21 cellular contexts compared by ENCODE assay signal in genomic region chr2:236705295-236706114, GRCh38.
DNase-seq lines count a peak whose midpoint lies in the region; ATAC-seq, FAIRE-seq and TF ChIP-seq lines count a peak whose summit lies in the region.
"Had no signal": no experiment of that assay in that cellular context is flagged by ENCODE, and none has a peak within 500 bp of the region (broad histone marks: within the 10 kb centered on the region; RNA-seq: fewer than 3 reads in every experiment).

No MANE protein-coding gene starts in this region.

- H4K8ac ChIP-seq in H1 (ENCODE audit: extremely low read depth, insufficient read depth, low read length): no peak overlapping the region; the same call in 1 of the 2 replicates

- intact Hi-C loops in lower lobe of right lung (cut with DNase I): no loop called here

- no peaks in the 10 kb centered on the region for H3K79me1 ChIP-seq in H1 (ENCODE audit: low read depth, low read length)

- 87% methylated on average over 13 of the region's 13 CpGs; no CpG with 5 or more reads in 1 of the 2 experiments for WGBS in H1 (ENCODE audit: extremely low coverage in 1 of 2, insufficient coverage in 1 of 2, insufficient read length in 1 of 2, insufficient replicate concordance in 2 of 2, low coverage in 1 of 2, low lambda C conversion rate in 2 of 2, missing lambda C conversion rate in 1 of 2), 2 experiments
- WGBS in upper lobe of left lung, 2 donors: 83 to 87% methylated on average over 12 to 13 of the region's 13 CpGs

- peak; percentile 54 to 65 for ATAC-seq in lower lobe of right lung
- peak; percentile 38 to 79 for ATAC-seq in upper lobe of left lung (ENCODE audit: low FRiP score in 2 of 2)
- ATAC-seq in HG03520 (IDR thresholded peaks at IDR 0.05; ENCODE audit: unreplicated experiment): no peak
- ATAC-seq: A549, body of pancreas, SK-N-SH treated with all-trans-retinoic acid at 6 μM for 48 hours, WTC11 had no signal

- CTCF ChIA-PET in H1 (lab: Charles Lee; ENCODE audit: partially characterized antibody): interaction anchor here (0.9 to 1.4 kb wide), 4 partner anchors 8 to 20 kb away, joined by 3 read pairs; no protein-coding TSS in a partner anchor

- POLR2A ChIA-PET in H1 (lab: Charles Lee; ENCODE audit: partially characterized antibody): no interaction called here

- no peak overlapping the region for H3K4me2 ChIP-seq in H1 (ENCODE audit: insufficient read depth in 1 of 2, low read depth in 2 of 2, low read length in 2 of 2)
- H3K4me2 ChIP-seq: A549 had no signal

- peak overlapping the region; percentile 39; the same call in 1 of the 2 replicates for H2AFZ ChIP-seq in H1 (ENCODE audit: low read length)

- no peak overlapping the region for H3K14ac ChIP-seq in H1 (ENCODE audit: insufficient read length)

- no peaks in the 10 kb centered on the region for H3K27me3 ChIP-seq in H1 (replicated peaks in 1 of 4; ENCODE audit: control insufficient read depth in 3 of 4, extremely low read depth in 1 of 4, insufficient read depth in 3 of 4, low read length in 3 of 4)
- no peaks in the 10 kb centered on the region for H3K27me3 ChIP-seq in lower lobe of right lung (ENCODE audit: low read depth)
- no peaks in the 10 kb centered on the region for H3K27me3 ChIP-seq in upper lobe of left lung
- H3K27me3 ChIP-seq: body of pancreas, right lobe of liver, suprapubic skin had no signal

- no peaks in the 10 kb centered on the region; a peak in 1 of 8 replicates for H3K36me3 ChIP-seq in H1 (ENCODE audit: control insufficient read depth in 2 of 4, insufficient read depth in 4 of 4, low read length in 3 of 4)
- H3K36me3 ChIP-seq in lower lobe of right lung: no peaks in the 10 kb centered on the region
- H3K36me3 ChIP-seq in upper lobe of left lung: no peaks in the 10 kb centered on the region
- H3K36me3 ChIP-seq: right lobe of liver, suprapubic skin had no signal

- no peak overlapping the region for H2BK5ac ChIP-seq in H1 (ENCODE audit: low read depth, low read length)

- DNase-seq in activated effector memory CD4-positive, alpha-beta T cell treated with anti-CD3 and anti-CD28 coated beads, Interleukin-2, amount 50 U/mL, for 16 hours: peak; percentile 53
- no peak for DNase-seq in activated effector memory CD4-positive, alpha-beta T cell treated with Interleukin-2 at 50 U/mL for 16 hours
- no peak for DNase-seq in H1 (ENCODE audit: low read depth in 1 of 2, low spot score in 2 of 2)
- no peak for DNase-seq in lower lobe of right lung
- peak in 1 of 2 donors; percentile 37 for DNase-seq in upper lobe of left lung
- DNase-seq in NCI-H82 treated with DMSO at 0.1 percent for 48 hours (lab: John Stamatoyannopoulos, UW; ENCODE audit: unreplicated experiment): no peak
- no peak for DNase-seq in Kasumi-1 (lab: John Stamatoyannopoulos, UW)
- DNase-seq: activated T-cell treated with anti-CD3 and anti-CD28 coated beads, Interleukin-2, amount 50 U/mL, for 48 hours; CD4-positive, CD25-positive, alpha-beta regulatory T cell; DMS 273 treated with DMSO at 0.1 percent for 48 hours; GDM1; NCI-H187; NCI-H2227 treated with DMSO at 0.1 percent for 48 hours; NCI-H748 treated with DMSO at 0.1 percent for 48 hours had no signal

- H3K4ac ChIP-seq in H1 (replicated peaks; ENCODE audit: insufficient read length, low read depth, low read length): no peak overlapping the region

- no peak overlapping the region for H4K5ac ChIP-seq in H1 (ENCODE audit: insufficient read length, low read depth, low read length)

- no peak overlapping the region for H2AK5ac ChIP-seq in H1 (ENCODE audit: low read depth, low read length)

- no peak overlapping the region for H3K4me3 ChIP-seq in H1 (ENCODE audit: extremely low read depth in 1 of 4, insufficient read depth in 2 of 4, low read depth in 3 of 4, low read length in 4 of 4)
- H3K4me3 ChIP-seq in lower lobe of right lung: no peak overlapping the region
- no peak overlapping the region for H3K4me3 ChIP-seq in upper lobe of left lung
- H3K4me3 ChIP-seq: A549, body of pancreas, right lobe of liver, suprapubic skin had no signal

- H3K9me3 ChIP-seq in H1 (ENCODE audit: insufficient read depth in 2 of 2, low read depth in 1 of 2, low read length in 1 of 2): no peaks in the 10 kb centered on the region
- H3K9me3 ChIP-seq in lower lobe of right lung: no peaks in the 10 kb centered on the region
- no peaks in the 10 kb centered on the region for H3K9me3 ChIP-seq in upper lobe of left lung
- H3K9me3 ChIP-seq: A549, body of pancreas, right lobe of liver, suprapubic skin had no signal

- no peak for FAIRE-seq in H1 (lab: Jason Lieb, UNC)
- FAIRE-seq: A549 had no signal

- TF ChIP-seq CTCF in H1 (IDR thresholded peaks at IDR 0.05; ENCODE audit: control extremely low read depth in 1 of 3, insufficient read depth in 1 of 3, low read depth in 1 of 3, low read length in 3 of 3) (no peak), lower lobe of right lung (IDR thresholded peaks at IDR 0.05) (no peak), upper lobe of left lung (IDR thresholded peaks at IDR 0.05) (no peak)

- H3K23ac ChIP-seq in H1 (ENCODE audit: insufficient read length): no peak overlapping the region

- TF ChIP-seq POLR2A in H1 (IDR thresholded peaks at IDR 0.05; ENCODE audit: control extremely low read depth in 1 of 2, low read depth in 2 of 2, low read length in 2 of 2): no peak
- TF ChIP-seq POLR2A in upper lobe of left lung (IDR thresholded peaks at IDR 0.05): no peak

- no peak overlapping the region for H2BK15ac ChIP-seq in H1 (ENCODE audit: low read length)

- no peak overlapping the region for H3K56ac ChIP-seq in H1 (replicated peaks; ENCODE audit: insufficient read length, low read depth, low read length)

- peaks cover 2% of the 10 kb centered on the region; the same call in 1 of the 2 replicates for H3K23me2 ChIP-seq in H1 (ENCODE audit: low read depth, low read length)

- no peak overlapping the region for H2BK20ac ChIP-seq in H1 (ENCODE audit: low read length)

- no peak overlapping the region for H3K9ac ChIP-seq in H1 (replicated peaks in 1 of 4; ENCODE audit: extremely low read depth in 1 of 4, low read depth in 3 of 4, low read length in 3 of 4)

- H2BK120ac ChIP-seq in H1 (replicated peaks; ENCODE audit: low read depth, low read length): no peak overlapping the region

- H3K4me1 ChIP-seq in H1 (replicated peaks in 1 of 4; ENCODE audit: control insufficient read depth in 3 of 4, insufficient read depth in 4 of 4, low read length in 3 of 4): no peaks in the 10 kb centered on the region; a peak in 1 of 7 replicates
- peaks cover 13% of the 10 kb centered on the region for H3K4me1 ChIP-seq in lower lobe of right lung
- H3K4me1 ChIP-seq in upper lobe of left lung: peaks cover 3 to 10% (median 6%) of the 10 kb centered on the region in 4 donors
- H3K4me1 ChIP-seq: A549, suprapubic skin had no signal

- no peak overlapping the region for H3K27ac ChIP-seq in H1 (ENCODE audit: low read depth, low read length)
- H3K27ac ChIP-seq in lower lobe of right lung: no peak overlapping the region
- H3K27ac ChIP-seq in upper lobe of left lung: no peak overlapping the region
- H3K27ac ChIP-seq: A549, body of pancreas, suprapubic skin had no signal

- TF ChIP-seq RAD21 in H1 (IDR thresholded peaks at IDR 0.05 in 1 of 2, conservative IDR thresholded peaks at IDR 0.05 in 1 of 2; ENCODE audit: low read depth in 2 of 2, low read length in 2 of 2): no peak

- TF ChIP-seq EP300 in H1 (IDR thresholded peaks at IDR 0.05; ENCODE audit: borderline replicate concordance in 1 of 2, low read depth in 2 of 2, low read length in 2 of 2) (no peak), upper lobe of left lung (IDR thresholded peaks at IDR 0.05) (no peak)

- no peak overlapping the region for H4K91ac ChIP-seq in H1 (replicated peaks; ENCODE audit: insufficient read length, low read length)

- H3K18ac ChIP-seq in H1 (ENCODE audit: extremely low read depth, low read length): no peak overlapping the region

- H3K79me2 ChIP-seq in H1 (ENCODE audit: control insufficient read depth in 1 of 2, insufficient read depth in 2 of 2, low read length in 2 of 2): no peaks in the 10 kb centered on the region

- H4K20me1 ChIP-seq in H1 (replicated peaks in 1 of 2; ENCODE audit: control insufficient read depth in 1 of 2, insufficient read depth in 2 of 2, low read length in 2 of 2): peaks cover 0 to 2% of the 10 kb centered on the region in 2 experiments

- no peak overlapping the region for H2BK12ac ChIP-seq in H1 (ENCODE audit: low read depth, low read length)

TF ChIP-seq in H1, 55 proteins besides CTCF, POLR2A, EP300 and RAD21:
- no peak for TF ChIP-seq BRCA1 (IDR thresholded peaks at IDR 0.05; ENCODE audit: low read depth, low read length)
